9 cellular contexts compared by ENCODE assay signal in the genomic region with DNA sequence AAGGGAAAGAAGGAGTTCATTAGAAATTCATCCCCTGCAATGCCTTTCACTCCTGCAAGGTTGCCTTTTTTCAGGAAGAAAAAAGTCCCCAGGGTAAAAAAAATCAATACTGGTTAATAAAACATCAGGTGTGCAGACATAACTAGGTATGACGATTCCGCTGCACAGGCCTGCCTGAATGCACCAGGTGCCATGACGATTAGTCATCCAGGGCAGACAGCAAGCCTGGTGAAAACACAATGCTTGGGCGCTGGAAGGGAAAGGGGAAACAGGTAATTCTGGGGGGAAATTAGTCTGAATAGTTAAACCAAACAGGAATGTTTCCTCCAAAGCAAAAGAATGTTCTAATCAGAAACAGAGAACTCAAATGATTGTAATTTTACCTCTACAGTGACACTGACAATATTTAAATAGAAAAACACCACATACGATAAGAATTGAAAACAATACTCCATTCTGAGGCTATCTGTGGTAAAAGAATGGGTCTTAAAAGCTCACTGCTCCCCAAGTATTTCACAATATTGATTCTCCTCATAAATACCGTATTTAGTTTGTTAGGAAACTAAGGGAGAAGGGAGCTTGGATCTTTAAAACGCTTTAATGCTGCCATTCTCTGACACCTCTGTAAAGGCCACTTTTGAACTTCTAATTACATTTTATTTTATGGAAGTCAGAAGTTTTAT. TPM values are rescaled to one million over a fixed set of nuclear protein-coding genes. Genes with fewer than 3 reads are reported as not detected.
DNase-seq lines count a peak whose midpoint lies in the region; ATAC-seq and TF ChIP-seq lines count a peak whose summit lies in the region.
"Had no signal": no experiment of that assay in that cellular context is flagged by ENCODE, and none has a peak within 500 bp of the region (broad histone marks: within the 10 kb centered on the region; RNA-seq: fewer than 3 reads in every experiment).

No MANE protein-coding gene starts in this region.

- H3K9me3 Mint-ChIP-seq in WTC11 = no peaks in the 10 kb centered on the region

- peaks cover 7% of the 10 kb centered on the region for H3K4me1 Mint-ChIP-seq in WTC11

- intact Hi-C loops in dorsolateral prefrontal cortex (cut with DNase I) = no loop called here
- intact Hi-C loops in right cardiac atrium (cut with DNase I) = no loop called here

- TF ChIP-seq CTCF in WTC11 (IDR thresholded peaks at IDR 0.05) (no peak), dorsolateral prefrontal cortex (IDR thresholded peaks at IDR 0.05 in 54 of 56, conservative IDR thresholded peaks at IDR 0.05 in 2 of 56; ENCODE audit: low read depth in 1 of 56, partially characterized antibody in 56 of 56) (no peak)

- H3K27me3 Mint-ChIP-seq in WTC11 (ENCODE audit: low read depth) = no peaks in the 10 kb centered on the region

- peak; percentile 67 for ATAC-seq in WTC11
- ATAC-seq in HG03342 (IDR thresholded peaks at IDR 0.05; ENCODE audit: unreplicated experiment) = no peak
- no peak for ATAC-seq in right cardiac atrium

- H3K9me3 ChIP-seq in right cardiac atrium (ENCODE audit: control insufficient read depth, low read length) = no peaks in the 10 kb centered on the region

- H3K4me1 ChIP-seq in right cardiac atrium (ENCODE audit: control insufficient read depth, insufficient read depth, low read length) = no peaks in the 10 kb centered on the region

- in situ Hi-C loops in Caki2 (cut with HindIII; ENCODE audit: low pct_unique_long_range_greater_than_20kb, low sequenced_read_pairs) = no loop called here

- H3K4me3 ChIP-seq in dorsolateral prefrontal cortex = no peak overlapping the region
- H3K4me3 ChIP-seq in right cardiac atrium (ENCODE audit: low read length) = no peak overlapping the region

- H3K27ac ChIP-seq in dorsolateral prefrontal cortex = no peak overlapping the region
- H3K27ac ChIP-seq in right cardiac atrium (ENCODE audit: low read length) = no peak overlapping the region

- CTCF ChIA-PET in WTC11 (lab: Charles Lee) = interaction anchor here (0.9 kb wide), 1 partner anchor 408 kb away, joined by 3 read pairs; no protein-coding TSS in a partner anchor

- no peaks in the 10 kb centered on the region for H3K27me3 ChIP-seq in dorsolateral prefrontal cortex
- H3K27me3 ChIP-seq in right cardiac atrium (ENCODE audit: control insufficient read depth, insufficient read depth) = no peaks in the 10 kb centered on the region

- H3K27ac Mint-ChIP-seq in WTC11 = peak overlapping the region; percentile 75

- peak; percentile 64 for DNase-seq in Caki2 (ENCODE audit: low read depth)
- DNase-seq in NCI-H146 (lab: John Stamatoyannopoulos, UW) = peak; percentile 97
- no peak for DNase-seq in WTC11 (ENCODE audit: low spot score)
- peak; percentile 57 for DNase-seq in left kidney (ENCODE audit: low read depth, low spot score)
- DNase-seq in dorsolateral prefrontal cortex = no peak
- DNase-seq in right cardiac atrium = no peak
- DNase-seq in 8988T = no peak
- DNase-seq: amniotic stem cell had no signal

- POLR2A ChIA-PET in WTC11 (lab: Charles Lee) = no interaction called here

- H3K36me3 Mint-ChIP-seq in WTC11 = no peaks in the 10 kb centered on the region; the same call in 1 of the 2 replicates

- H3K4me3 Mint-ChIP-seq in WTC11 = no peak overlapping the region

- 90% methylated on average over 7 of the region's 7 CpGs for WGBS in right cardiac atrium

TF ChIP-seq in WTC11, 78 proteins besides CTCF, POLR2A, EP300 and RAD21:
- no peak for TF ChIP-seq ZSCAN18 (CRISPR knock-in tag; IDR thresholded peaks at IDR 0.05)
- no peak for TF ChIP-seq GRHL2 (CRISPR knock-in tag; IDR thresholded peaks at IDR 0.05; ENCODE audit: insufficient replicate concordance, severe bottlenecking)
- no peak for TF ChIP-seq ZNF317 (CRISPR knock-in tag; IDR thresholded peaks at IDR 0.05; ENCODE audit: borderline replicate concordance, low read depth)
- TF ChIP-seq CDX4 (CRISPR knock-in tag; IDR thresholded peaks at IDR 0.05; ENCODE audit: borderline replicate concordance) = no peak
- no peak for TF ChIP-seq ZNF121 (CRISPR knock-in tag; IDR thresholded peaks at IDR 0.05)
- TF ChIP-seq EMX1 (CRISPR knock-in tag; IDR thresholded peaks at IDR 0.05) = no peak
- no peak for TF ChIP-seq RELA (CRISPR knock-in tag; IDR thresholded peaks at IDR 0.05; ENCODE audit: borderline replicate concordance)
- TF ChIP-seq, protein P1, sequence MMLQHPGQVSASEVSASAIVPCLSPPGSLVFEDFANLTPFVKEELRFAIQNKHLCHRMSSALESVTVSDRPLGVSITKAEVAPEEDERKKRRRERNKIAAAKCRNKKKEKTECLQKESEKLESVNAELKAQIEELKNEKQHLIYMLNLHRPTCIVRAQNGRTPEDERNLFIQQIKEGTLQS (CRISPR knock-in tag; conservative IDR thresholded peaks at IDR 0.05) = no peak
- TF ChIP-seq CBFB (CRISPR knock-in tag; IDR thresholded peaks at IDR 0.05; ENCODE audit: low read depth) = no peak
- TF ChIP-seq ESRRA (CRISPR knock-in tag; IDR thresholded peaks at IDR 0.05; ENCODE audit: borderline replicate concordance) = no peak

RNA-seq across cellular contexts. Expression of gene VPS41, which starts 45.2 kb away (rescaled TPM):
- total RNA-seq in Caki2 (2014; rRNA removed; shearing (Covaris generic); ENCODE audit: low replicate concordance) = 19.1 and 30.3 TPM in 2 replicates
- total RNA-seq in WTC11 (2021) (50.3 to 59.2 TPM (median 56.2 TPM) in 3 replicates), dorsolateral prefrontal cortex (100 to 1,000 TPM in 118 of 120 experiments, 10 to 100 TPM in 2; 62.5 to 200 (median 150) TPM), right cardiac atrium (10 to 100 TPM; 40.3 to 54.7 (median 50.0) TPM)
- polyA plus RNA-seq in right cardiac atrium = 11.5 TPM

Comparison
In these comparisons a context has a peak if more than half of its experiments do, and no peak if none do; other contexts are left out.
1. DNase-seq: peak in Caki2 (single experiment), NCI-H146 (single experiment) and left kidney (single experiment); none in WTC11 (single experiment), dorsolateral prefrontal cortex (0 of 10), right cardiac atrium (0 of 3) and 8988T (single experiment).